Comparison of ENCODE assay signal across 22 cellular contexts in the genomic region with DNA sequence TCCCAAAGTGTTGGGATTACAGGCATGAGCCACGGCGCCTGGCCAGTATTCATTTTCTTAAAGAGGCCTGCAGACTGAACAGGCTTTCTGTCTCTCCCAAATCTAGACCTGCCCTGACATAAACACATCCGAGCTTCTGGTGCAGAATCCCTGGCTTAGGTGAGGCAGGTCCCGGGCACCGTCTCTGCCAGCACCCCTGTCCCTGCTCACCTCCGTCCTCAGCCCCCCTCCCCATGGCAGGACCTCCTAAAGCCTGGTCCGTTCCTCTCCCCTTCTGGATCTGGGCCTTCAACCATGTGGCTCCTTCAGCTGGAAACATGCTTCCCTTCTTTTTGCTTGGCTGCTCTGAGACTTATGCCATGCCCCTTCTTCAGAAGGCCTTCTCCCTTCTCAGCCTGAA.
"Had no signal": no experiment of that assay in that cellular context is flagged by ENCODE, and none has a peak within 500 bp of the region (broad histone marks: within the 10 kb centered on the region; RNA-seq: fewer than 3 reads in every experiment).

No MANE protein-coding gene starts in this region.

- H3K36me3 ChIP-seq: gastrocnemius medialis, thoracic aorta, uterus had no signal

- H3K27ac ChIP-seq: body of pancreas, gastrocnemius medialis, hepatocyte, thoracic aorta, uterus had no signal

- H3K79me2 ChIP-seq: hepatocyte had no signal

- H3K4me1 ChIP-seq: gastrocnemius medialis, uterus had no signal

- H3K4me3 ChIP-seq: body of pancreas, gastrocnemius medialis, hepatocyte, lung, thoracic aorta, uterus had no signal

- DNase-seq: activated CD4-positive, alpha-beta T cell treated with anti-CD3 and anti-CD28 coated beads for 4 hours; activated CD4-positive, alpha-beta T cell treated with anti-CD3 and anti-CD28 coated beads, Interleukin-2, amount 50 U/mL, for 4 hours; activated naive CD4-positive, alpha-beta T cell; activated T-cell treated with anti-CD3 and anti-CD28 coated beads for 4 hours; activated T-cell treated with anti-CD3 and anti-CD28 coated beads, Interleukin-2, amount 50 U/mL, for 72 hours; body of pancreas; cortex of kidney; effector memory CD8-positive, alpha-beta T cell; erythroblast; gastrocnemius medialis; left colon; mesendoderm; natural killer cell; retina; stimulated activated CD4-positive, alpha-beta T cell treated with anti-CD3 and anti-CD28 coated beads, Interleukin-2, amount 100 ng/mL, for 48 hours; trophoblast cell; uterus had no signal

- H2AFZ ChIP-seq: hepatocyte had no signal

- H3K4me2 ChIP-seq: hepatocyte had no signal

- H3K27me3 ChIP-seq: body of pancreas, gastrocnemius medialis, hepatocyte, uterus had no signal

- H3K9me3 ChIP-seq: body of pancreas, gastrocnemius medialis, thoracic aorta, uterus had no signal

- ATAC-seq: activated naive CD4-positive, alpha-beta T cell treated with anti-CD3 and anti-CD28 coated beads, Interleukin-2, amount 50 U/mL, for 72 hours; activated T-cell treated with anti-CD3 and anti-CD28 coated beads, Interleukin-2, amount 50 U/mL, for 72 hours; body of pancreas; effector memory CD8-positive, alpha-beta T cell; gastrocnemius medialis; left colon; natural killer cell; SK-N-SH treated with all-trans-retinoic acid at 6 μM for 48 hours had no signal
